ENCODE assay signal across 24 cellular contexts in genomic region chr17:27976331-27976730, GRCh38.
A peak's percentile ranks its signal among the peaks of the same experiment; 100 is the strongest.
DNase-seq lines count a peak whose midpoint lies in the region; ATAC-seq, FAIRE-seq and TF ChIP-seq lines count a peak whose summit lies in the region.
"Had no signal": no experiment of that assay in that cellular context is flagged by ENCODE, and none has a peak within 500 bp of the region (broad histone marks: within the 10 kb centered on the region; RNA-seq: fewer than 3 reads in every experiment).

No MANE protein-coding gene starts in this region.

- H3K4me2 ChIP-seq in astrocyte (ENCODE audit: low read length), result no peak overlapping the region
- H3K4me2 ChIP-seq: GM23338 had no signal

- no peaks in the 10 kb centered on the region for H3K9me3 ChIP-seq in astrocyte (ENCODE audit: insufficient read depth, low read depth, low read length)
- H3K9me3 ChIP-seq: body of pancreas, prostate gland, upper lobe of right lung had no signal

- no peak overlapping the region for H3K27ac ChIP-seq in astrocyte (ENCODE audit: low read depth, low read length)
- H3K27ac ChIP-seq: prostate gland, upper lobe of right lung had no signal

- peaks cover 7% of the 10 kb centered on the region for H3K4me1 Mint-ChIP-seq in astrocyte (ENCODE audit: low read depth, unreplicated experiment)
- H3K4me1 Mint-ChIP-seq: activated naive CD8-positive, alpha-beta T cell treated with anti-CD3 and anti-CD28 coated beads for 36 hours had no signal

- no peak for TF ChIP-seq CTCF in GM06990 (IDR thresholded peaks at IDR 0.05; ENCODE audit: insufficient read depth, low read length, poor library complexity, severe bottlenecking)
- TF ChIP-seq CTCF in astrocyte (IDR thresholded peaks at IDR 0.05; ENCODE audit: insufficient read depth, low read depth, low read length), result no peak

- no peaks in the 10 kb centered on the region for H3K79me2 ChIP-seq in astrocyte (ENCODE audit: insufficient read depth, low read length)

- H3K4me3 Mint-ChIP-seq in astrocyte (ENCODE audit: unreplicated experiment), result no peak overlapping the region
- H3K4me3 Mint-ChIP-seq: activated CD8-positive, alpha-beta T cell treated with anti-CD3 and anti-CD28 coated beads for 36 hours; activated naive CD8-positive, alpha-beta T cell treated with anti-CD3 and anti-CD28 coated beads for 36 hours; GM23338 had no signal

- H3K27ac Mint-ChIP-seq in astrocyte (ENCODE audit: unreplicated experiment), result no peak overlapping the region
- H3K27ac Mint-ChIP-seq: activated CD8-positive, alpha-beta T cell treated with anti-CD3 and anti-CD28 coated beads for 36 hours; activated naive CD8-positive, alpha-beta T cell treated with anti-CD3 and anti-CD28 coated beads for 36 hours; GM23338 had no signal

- H3K36me3 ChIP-seq in GM06990 (ENCODE audit: control insufficient read depth, insufficient read depth, low read length), result no peaks in the 10 kb centered on the region
- no peaks in the 10 kb centered on the region for H3K36me3 ChIP-seq in astrocyte (ENCODE audit: insufficient read depth, low read length)
- H3K36me3 ChIP-seq: prostate gland, upper lobe of right lung had no signal

- no peak overlapping the region for H3K9ac ChIP-seq in astrocyte (ENCODE audit: low read length)

- H2AFZ ChIP-seq in astrocyte (ENCODE audit: low read depth, low read length), result peak overlapping the region; percentile 2
- H2AFZ ChIP-seq: GM23338 had no signal

- H3K27me3 ChIP-seq in GM06990 (replicated peaks; ENCODE audit: control insufficient read depth, insufficient read depth, low read length), result no peaks in the 10 kb centered on the region
- no peaks in the 10 kb centered on the region for H3K27me3 ChIP-seq in astrocyte (ENCODE audit: insufficient read depth, low read length)
- H3K27me3 ChIP-seq: body of pancreas, upper lobe of right lung had no signal

- FAIRE-seq in astrocyte (lab: Jason Lieb, UNC), result no peak

- peaks cover 20% of the 10 kb centered on the region for H3K4me1 ChIP-seq in astrocyte (ENCODE audit: insufficient read depth, low read length)
- H3K4me1 ChIP-seq: prostate gland, upper lobe of right lung had no signal

- H3K27me3 Mint-ChIP-seq in astrocyte (ENCODE audit: low read depth, unreplicated experiment), result no peaks in the 10 kb centered on the region

- in situ Hi-C loops in G401 (cut with HindIII; ENCODE audit: low sequenced_read_pairs), result no loop called here

- no peaks in the 10 kb centered on the region for H3K36me3 Mint-ChIP-seq in astrocyte (ENCODE audit: low read depth, unreplicated experiment)
- H3K36me3 Mint-ChIP-seq: activated naive CD8-positive, alpha-beta T cell treated with anti-CD3 and anti-CD28 coated beads for 36 hours had no signal

- ATAC-seq in HG03064 (IDR thresholded peaks at IDR 0.05; ENCODE audit: low read depth, unreplicated experiment) (peak; percentile 59), HG03378 (IDR thresholded peaks at IDR 0.05; ENCODE audit: unreplicated experiment) (no peak), HG03520 (IDR thresholded peaks at IDR 0.05; ENCODE audit: unreplicated experiment) (no peak)
- ATAC-seq: activated CD8-positive, alpha-beta T cell treated with anti-CD3 and anti-CD28 coated beads for 36 hours; body of pancreas; GM23338; left lobe of liver; upper lobe of right lung had no signal

- no peaks in the 10 kb centered on the region for H3K9me3 Mint-ChIP-seq in astrocyte (ENCODE audit: unreplicated experiment)
- H3K9me3 Mint-ChIP-seq: activated CD8-positive, alpha-beta T cell treated with anti-CD3 and anti-CD28 coated beads for 36 hours; activated naive CD8-positive, alpha-beta T cell treated with anti-CD3 and anti-CD28 coated beads for 36 hours; GM23338 had no signal

- H3K4me3 ChIP-seq in GM06990 (replicated peaks; ENCODE audit: low read depth, low read length), result no peak overlapping the region
- no peak overlapping the region for H3K4me3 ChIP-seq in astrocyte (ENCODE audit: insufficient read depth, low read depth, low read length)
- H3K4me3 ChIP-seq: body of pancreas, GM23338, prostate gland, upper lobe of right lung had no signal

- no peaks in the 10 kb centered on the region for H4K20me1 ChIP-seq in astrocyte (ENCODE audit: insufficient read depth, low read length)

- DNase-seq in GM06990 (ENCODE audit: extremely low read depth, insufficient read length), result peak; percentile 29
- no peak for DNase-seq in astrocyte (ENCODE audit: low read depth)
- DNase-seq in renal cortical epithelial cell (ENCODE audit: low read depth), result peak; percentile 64
- no peak for DNase-seq in G401 (ENCODE audit: low spot score)
- DNase-seq in UCSD-AML1 (lab: John Stamatoyannopoulos, UW; ENCODE audit: unreplicated experiment), result no peak
- DNase-seq: activated CD4-positive, alpha-beta T cell treated with anti-CD3 and anti-CD28 coated beads for 1 hour; activated CD8-positive, alpha-beta T cell treated with anti-CD3 and anti-CD28 coated beads for 36 hours; activated effector memory CD4-positive, alpha-beta T cell treated with Interleukin-2 at 50 U/mL for 16 hours; activated naive CD8-positive, alpha-beta T cell treated with anti-CD3 and anti-CD28 coated beads for 36 hours; body of pancreas; effector CD8-positive, alpha-beta T cell; erythroblast; mesenchymal stem cell; NCI-H1105; NCI-H2029 treated with DMSO at 0.1 percent for 48 hours; OCI-M1; SHP77; upper lobe of right lung had no signal

Comparison
In these comparisons a context has a peak if more than half of its experiments do, and no peak if none do; other contexts are left out.
1. DNase-seq: peak in GM06990 (single experiment) and renal cortical epithelial cell (single experiment); none in astrocyte (single experiment), G401 (single experiment) and UCSD-AML1 (single experiment).